Comparison of ENCODE assay signal across 2 cellular contexts in genomic region chr6:129967427-129967826, GRCh38.
TF ChIP-seq lines count a peak whose summit lies in the region.

No MANE protein-coding gene starts in this region.

TF ChIP-seq in IMR-90, 13 proteins besides CTCF, POLR2A, EP300 and RAD21:
- TF ChIP-seq USF2 (IDR thresholded peaks at IDR 0.05; ENCODE audit: low read depth, low read length): no peak
- TF ChIP-seq RCOR1 (IDR thresholded peaks at IDR 0.05; ENCODE audit: insufficient replicate concordance, low read length): no peak
- no peak for TF ChIP-seq BHLHE40 (IDR thresholded peaks at IDR 0.05; ENCODE audit: low read depth, low read length)
- TF ChIP-seq SMC3 (IDR thresholded peaks at IDR 0.05; ENCODE audit: low read depth, low read length): no peak
- TF ChIP-seq, protein P1, sequence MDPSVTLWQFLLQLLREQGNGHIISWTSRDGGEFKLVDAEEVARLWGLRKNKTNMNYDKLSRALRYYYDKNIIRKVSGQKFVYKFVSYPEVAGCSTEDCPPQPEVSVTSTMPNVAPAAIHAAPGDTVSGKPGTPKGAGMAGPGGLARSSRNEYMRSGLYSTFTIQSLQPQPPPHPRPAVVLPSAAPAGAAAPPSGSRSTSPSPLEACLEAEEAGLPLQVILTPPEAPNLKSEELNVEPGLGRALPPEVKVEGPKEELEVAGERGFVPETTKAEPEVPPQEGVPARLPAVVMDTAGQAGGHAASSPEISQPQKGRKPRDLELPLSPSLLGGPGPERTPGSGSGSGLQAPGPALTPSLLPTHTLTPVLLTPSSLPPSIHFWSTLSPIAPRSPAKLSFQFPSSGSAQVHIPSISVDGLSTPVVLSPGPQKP (IDR thresholded peaks at IDR 0.05; ENCODE audit: borderline replicate concordance, low read depth, low read length): no peak
- TF ChIP-seq CEBPB (IDR thresholded peaks at IDR 0.05; ENCODE audit: low read depth, low read length): no peak
- no peak for TF ChIP-seq MAFK (IDR thresholded peaks at IDR 0.05; ENCODE audit: low read depth, low read length)
- TF ChIP-seq MAZ (IDR thresholded peaks at IDR 0.05; ENCODE audit: borderline replicate concordance, low read depth, low read length): no peak
- TF ChIP-seq NFE2L2 (IDR thresholded peaks at IDR 0.05; ENCODE audit: low read depth, low read length): no peak
- no peak for TF ChIP-seq FOS (IDR thresholded peaks at IDR 0.05; ENCODE audit: low read depth, low read length)
- no peak for TF ChIP-seq CHD1 (IDR thresholded peaks at IDR 0.05; ENCODE audit: low read depth, low read length)
- no peak for TF ChIP-seq RFX5 (IDR thresholded peaks at IDR 0.05; ENCODE audit: low read depth, low read length)
- TF ChIP-seq MXI1 (IDR thresholded peaks at IDR 0.05; ENCODE audit: borderline replicate concordance, low read depth, low read length): no peak
TF ChIP-seq in IMR-90: peak in this region for 0.

TF ChIP-seq in H1, 55 proteins besides CTCF, POLR2A, EP300 and RAD21:
- TF ChIP-seq CHD2 (IDR thresholded peaks at IDR 0.05; ENCODE audit: low read length): no peak
TF ChIP-seq in H1: peak in this region for 0.
